In the genomic region with DNA sequence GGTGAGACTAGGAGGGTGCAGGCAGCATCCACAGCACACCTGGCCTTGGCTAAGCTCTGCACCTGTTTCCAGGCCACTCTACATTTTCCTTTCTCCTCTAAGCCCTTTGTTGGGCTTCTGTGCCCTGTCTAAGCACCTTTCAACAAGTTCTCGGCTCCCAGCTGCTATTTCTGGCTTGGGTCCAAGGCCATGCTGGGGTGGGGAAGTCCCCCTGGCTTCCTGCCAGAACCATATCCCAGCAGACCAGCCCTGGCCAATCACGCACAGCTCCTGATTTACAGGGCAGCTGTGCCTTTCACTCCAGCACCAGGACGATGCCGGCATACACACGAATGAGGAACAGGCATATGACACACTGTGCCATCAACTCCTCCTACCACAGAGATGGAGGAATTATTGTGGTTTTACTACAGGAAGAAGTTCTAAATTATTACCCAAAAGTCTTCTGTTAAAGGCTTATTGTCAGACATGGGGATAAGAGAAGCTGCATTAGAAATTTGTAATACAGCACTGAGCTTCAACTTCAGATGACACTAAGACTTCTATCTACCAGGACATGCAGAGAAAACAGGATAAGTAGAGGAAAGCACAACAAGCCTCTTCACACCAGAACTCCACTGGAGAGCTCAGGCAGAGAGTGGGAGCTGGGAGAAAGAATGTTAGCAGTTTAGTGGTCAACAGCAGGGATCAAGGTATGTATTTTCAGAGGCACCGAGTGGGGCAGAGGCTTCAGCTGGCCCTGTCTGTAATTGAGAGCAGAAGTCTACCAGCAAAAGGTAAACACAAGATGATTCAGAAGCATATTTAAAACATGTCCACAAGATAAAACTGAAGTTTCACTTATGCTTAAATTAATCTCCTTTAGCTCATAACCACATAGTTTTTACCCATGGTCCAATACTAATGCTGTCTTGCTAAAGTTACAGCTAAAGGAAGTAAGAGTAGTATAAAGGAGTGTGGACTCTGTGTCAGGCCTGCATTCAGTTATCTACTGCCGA, we compare ENCODE assay signal across 8 cellular contexts. TPM values are rescaled to one million over a fixed set of nuclear protein-coding genes. Genes with fewer than 3 reads are reported as not detected.
DNase-seq lines count a peak whose midpoint lies in the region; ATAC-seq and TF ChIP-seq lines count a peak whose summit lies in the region.

No MANE protein-coding gene starts in this region.

- H3K27ac Mint-ChIP-seq in HFFc6 = peak overlapping the region; percentile 67
- H3K27ac Mint-ChIP-seq in brain = peak overlapping the region; percentile 83 to 98 (median 90)

- TF ChIP-seq CTCF in HFFc6 (IDR thresholded peaks at IDR 0.05) (no peak), brain (conservative IDR thresholded peaks at IDR 0.05) (no peak)

- H3K9me3 Mint-ChIP-seq in HFFc6 (no peaks in the 10 kb centered on the region), brain (no peaks in the 10 kb centered on the region)

- peak overlapping the region; percentile 14 for H3K4me3 Mint-ChIP-seq in HFFc6
- peak overlapping the region; percentile 17 to 54 (median 39) for H3K4me3 Mint-ChIP-seq in brain

- H3K36me3 Mint-ChIP-seq in HFFc6 (ENCODE audit: low read depth) (peaks cover 39% of the 10 kb centered on the region), brain (peaks cover 77% of the 10 kb centered on the region)

- no peak for ATAC-seq in HG03469 (IDR thresholded peaks at IDR 0.05; ENCODE audit: unreplicated experiment)

- H3K4me1 Mint-ChIP-seq in HFFc6 (ENCODE audit: low read depth) (peaks cover 32% of the 10 kb centered on the region), brain (peaks cover 67% of the 10 kb centered on the region)

- DNase-seq in DMS 273 treated with DMSO at 0.1 percent for 48 hours (lab: John Stamatoyannopoulos, UW) = peak; percentile 100
- DNase-seq in HFFc6 = peak; percentile 34
- peak; percentile 73 to 78 for DNase-seq in NCI-H1930 (lab: John Stamatoyannopoulos, UW)
- peak; percentile 77 for DNase-seq in UCSD-AML1 (lab: John Stamatoyannopoulos, UW; ENCODE audit: unreplicated experiment)
- DNase-seq in kidney glomerular epithelial cell (lab: John Stamatoyannopoulos, UW) = peak; percentile 68
- peak; percentile 74 for DNase-seq in stimulated activated CD4-positive, alpha-beta T cell treated with anti-CD3 and anti-CD28 coated beads, Interleukin-1b, Interleukin-23, amount 100 ng/mL, for 48 hours

- H3K27me3 Mint-ChIP-seq in HFFc6 (ENCODE audit: insufficient read depth) (no peaks in the 10 kb centered on the region; the same call in 1 of the 2 replicates), brain (no peaks in the 10 kb centered on the region)

RNA-seq across cellular contexts. Expression of gene TRIT1, which starts 37.4 kb away (rescaled TPM):
- 10 to 100 TPM; 12.8 to 19.1 (median 15.1) TPM for total RNA-seq in HFFc6 (2021; fragmentation: NEBNext Ultra II Directional; extraction: Animal tissue kit (Norgen Biotek cat#: 25700))
- polyA plus RNA-seq in brain (ENCODE audit: insufficient read depth, low read depth, low replicate concordance) = 12.2 TPM

RNA-seq across cellular contexts. Expression of gene MYCL, which starts 55.8 kb away (rescaled TPM):
- total RNA-seq in HFFc6 (2021; fragmentation: NEBNext Ultra II Directional; extraction: Animal tissue kit (Norgen Biotek cat#: 25700)) = under 1 TPM; 0.17 to 0.52 (median 0.21) TPM
- polyA plus RNA-seq in brain (ENCODE audit: insufficient read depth, low read depth, low replicate concordance) = 7.1 TPM

RNA-seq across cellular contexts. Expression of gene BMP8B, which starts 57.2 kb away (rescaled TPM):
- not detected for total RNA-seq in HFFc6 (2021; fragmentation: NEBNext Ultra II Directional; extraction: Animal tissue kit (Norgen Biotek cat#: 25700))
- 10.3 TPM for polyA plus RNA-seq in brain (ENCODE audit: insufficient read depth, low read depth, low replicate concordance)

Comparison
In these comparisons a context has a peak if more than half of its experiments do, and no peak if none do; other contexts are left out.
1. DNase-seq: peak in every context shown above with its lines; median percentile 100 in DMS 273 treated with DMSO at 0.1 percent for 48 hours; 77 in UCSD-AML1; 76 in NCI-H1930; 74 in stimulated activated CD4-positive, alpha-beta T cell treated with anti-CD3 and anti-CD28 coated beads, Interleukin-1b, Interleukin-23, amount 100 ng/mL, for 48 hours; 68 in kidney glomerular epithelial cell; 34 in HFFc6.